Comparison of ENCODE assay signal across 17 cellular contexts in the genomic region with DNA sequence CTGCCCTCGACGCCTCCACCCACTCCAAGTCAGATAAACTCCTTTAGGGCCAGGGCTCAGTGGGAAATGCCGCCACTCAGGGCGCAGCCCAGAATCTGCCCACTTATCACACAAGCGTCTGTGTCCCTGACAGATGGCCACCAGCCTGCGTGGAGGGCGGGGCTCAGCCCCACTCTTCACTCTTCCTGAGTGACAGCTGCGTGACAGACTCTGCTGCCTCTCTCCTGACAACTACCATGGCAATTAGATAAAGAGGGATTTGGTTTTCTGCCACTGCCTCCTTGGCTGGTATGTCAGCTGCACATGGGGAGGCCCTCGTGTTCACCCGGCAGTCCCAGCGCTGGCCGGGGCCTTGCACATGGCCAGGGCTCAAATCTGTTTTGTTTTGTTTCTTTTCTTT.
DNase-seq lines count a peak whose midpoint lies in the region; ATAC-seq and TF ChIP-seq lines count a peak whose summit lies in the region.
"Had no signal": no experiment of that assay in that cellular context is flagged by ENCODE, and none has a peak within 500 bp of the region (broad histone marks: within the 10 kb centered on the region; RNA-seq: fewer than 3 reads in every experiment).

No MANE protein-coding gene starts in this region.

- peak overlapping the region in 1 of 5 experiments; percentile 30 for H3K4me3 Mint-ChIP-seq in brain
- H3K4me3 Mint-ChIP-seq: activated naive CD4-positive, alpha-beta T cell treated with anti-CD3 and anti-CD28 coated beads, Interleukin-2, amount 10 ng/mL, durations not matched to agents 7 days and 5 days had no signal

- no peaks in the 10 kb centered on the region for H3K4me1 ChIP-seq in right cardiac atrium (ENCODE audit: control insufficient read depth, insufficient read depth, low read length)
- H3K4me1 ChIP-seq: HAP-1 had no signal

- WGBS in right cardiac atrium: 21% methylated on average over 12 of the region's 12 CpGs

- H3K27ac Mint-ChIP-seq in brain: peak overlapping the region in 3 of 5 experiments; percentile 75 to 98 (median 88)
- H3K27ac Mint-ChIP-seq: activated naive CD4-positive, alpha-beta T cell treated with anti-CD3 and anti-CD28 coated beads, Interleukin-2, amount 10 ng/mL, durations not matched to agents 7 days and 5 days had no signal

- no peaks in the 10 kb centered on the region for H3K9me3 ChIP-seq in right cardiac atrium (ENCODE audit: control insufficient read depth, low read length)
- H3K9me3 ChIP-seq: HAP-1 had no signal

- H3K27me3 ChIP-seq in right cardiac atrium (ENCODE audit: control insufficient read depth, insufficient read depth): no peaks in the 10 kb centered on the region

- peak; percentile 19 for DNase-seq in AG20443 (ENCODE audit: low spot score)
- DNase-seq in NCI-H1694 (lab: John Stamatoyannopoulos, UW): peak; percentile 65
- DNase-seq in right cardiac atrium: peak; percentile 58 to 85 (median 85)
- no peak for DNase-seq in stimulated activated naive CD4-positive, alpha-beta T cell treated with Interleukin-2 at 50 U/mL for 16 hours (lab: John Stamatoyannopoulos, UW)
- DNase-seq in LoVo (ENCODE audit: low spot score): no peak
- DNase-seq: activated CD4-positive, alpha-beta T cell treated with anti-CD3 and anti-CD28 coated beads, Interleukin-2, amount 50 U/mL, for 4 hours; activated naive CD4-positive, alpha-beta T cell treated with anti-CD3 and anti-CD28 coated beads, Interleukin-2, amount 10 ng/mL, durations not matched to agents 7 days and 5 days; activated T-cell treated with anti-CD3 and anti-CD28 coated beads for 4 hours; aorta; NCI-H2029 treated with DMSO at 0.1 percent for 48 hours; NK-92 treated with Interleukin-12 subunit alpha and Interleukin-12 subunit beta, amount 100 ng/mL, for 24 hours; stimulated activated CD4-positive, alpha-beta T cell treated with anti-CD3 and anti-CD28 coated beads, Interleukin-4, amount 100 ng/mL, for 1 hour had no signal

- ATAC-seq in right cardiac atrium (peak; percentile 85 to 88), HG02884 (IDR thresholded peaks at IDR 0.05; ENCODE audit: unreplicated experiment) (no peak), HG03280 (IDR thresholded peaks at IDR 0.05; ENCODE audit: unreplicated experiment) (no peak)

- H3K9me3 Mint-ChIP-seq in brain: peaks cover 0 to 5% (median 0%) of the 10 kb centered on the region in 5 experiments
- H3K9me3 Mint-ChIP-seq: activated naive CD4-positive, alpha-beta T cell treated with anti-CD3 and anti-CD28 coated beads, Interleukin-2, amount 10 ng/mL, durations not matched to agents 7 days and 5 days had no signal

- intact Hi-C loops in right cardiac atrium (cut with DNase I): no loop called here

- H3K4me3 ChIP-seq in right cardiac atrium (ENCODE audit: low read length): no peak overlapping the region
- H3K4me3 ChIP-seq: HAP-1, skin epidermis had no signal

- peaks cover 53% of the 10 kb centered on the region for H3K4me1 Mint-ChIP-seq in brain
- H3K4me1 Mint-ChIP-seq: activated naive CD4-positive, alpha-beta T cell treated with anti-CD3 and anti-CD28 coated beads, Interleukin-2, amount 10 ng/mL, durations not matched to agents 7 days and 5 days had no signal

- peaks cover 2% of the 10 kb centered on the region for H3K27me3 Mint-ChIP-seq in brain

- no peaks in the 10 kb centered on the region for H3K36me3 Mint-ChIP-seq in brain
- H3K36me3 Mint-ChIP-seq: activated naive CD4-positive, alpha-beta T cell treated with anti-CD3 and anti-CD28 coated beads, Interleukin-2, amount 10 ng/mL, durations not matched to agents 7 days and 5 days had no signal

- H3K27ac ChIP-seq in right cardiac atrium (ENCODE audit: low read length): peak overlapping the region; percentile 60
- H3K27ac ChIP-seq: skin epidermis had no signal

- TF ChIP-seq CTCF in brain (conservative IDR thresholded peaks at IDR 0.05): no peak

Comparison
In these comparisons a context has a peak if more than half of its experiments do, and no peak if none do; other contexts are left out.
1. DNase-seq: peak in AG20443 (single experiment), NCI-H1694 (single experiment) and right cardiac atrium (3 of 3); none in stimulated activated naive CD4-positive, alpha-beta T cell treated with Interleukin-2 at 50 U/mL for 16 hours (single experiment) and LoVo (single experiment).
2. ATAC-seq: peak in right cardiac atrium (2 of 2); none in HG02884 (single experiment) and HG03280 (single experiment).